Comparison of ENCODE assay signal across 2 cellular contexts in the genomic region with DNA sequence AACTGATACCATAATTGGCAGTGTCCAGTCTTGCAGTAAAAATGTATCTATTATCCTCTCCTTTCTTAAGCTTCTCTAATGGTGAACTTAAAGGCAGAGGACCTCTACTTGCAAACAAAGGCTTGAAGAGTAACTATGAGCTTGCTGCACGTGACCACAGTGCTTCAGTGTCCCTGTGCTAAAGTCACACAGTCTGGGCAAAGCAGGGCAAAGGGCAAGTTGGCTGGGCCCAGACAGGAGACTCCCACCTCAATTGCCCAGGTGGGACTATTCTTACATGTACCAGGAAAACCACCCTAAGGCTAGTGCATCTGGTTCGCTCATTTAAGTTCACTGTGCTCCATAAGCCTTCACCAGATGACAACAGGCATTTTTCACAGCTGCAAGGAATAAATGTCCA.
A peak's percentile ranks its signal among the peaks of the same experiment; 100 is the strongest.
TF ChIP-seq lines count a peak whose summit lies in the region.

No MANE protein-coding gene starts in this region.

TF ChIP-seq in HepG2, 621 proteins besides CTCF, POLR2A, EP300 and RAD21:
- TF ChIP-seq NRL (CRISPR knock-in tag; IDR thresholded peaks at IDR 0.05; ENCODE audit: borderline replicate concordance) = no peak
- TF ChIP-seq ZFP91 (CRISPR knock-in tag; IDR thresholded peaks at IDR 0.05; ENCODE audit: borderline replicate concordance) = no peak
- TF ChIP-seq ZNF121 (CRISPR knock-in tag; IDR thresholded peaks at IDR 0.05) = peak; percentile 68
- 0 out of 2 replicates have a peak, but pooled peaks have one; percentile 14 for TF ChIP-seq TBX2 (CRISPR knock-in tag; IDR thresholded peaks at IDR 0.05; ENCODE audit: borderline replicate concordance)
- no peak for TF ChIP-seq STAG1 (CRISPR knock-in tag; IDR thresholded peaks at IDR 0.05)
- TF ChIP-seq HNF4A (CRISPR knock-in tag; IDR thresholded peaks at IDR 0.05) = peak; percentile 50; the same call in 1 of the 2 replicates
- peak; percentile 57; the same call in 1 of the 2 replicates for TF ChIP-seq BHLHE40 (IDR thresholded peaks at IDR 0.05; ENCODE audit: low read length)
- TF ChIP-seq SOX6 (IDR thresholded peaks at IDR 0.05) = no peak
- peak; percentile 47; the same call in 1 of the 2 replicates for TF ChIP-seq SOX6 (CRISPR knock-in tag; IDR thresholded peaks at IDR 0.05)
- TF ChIP-seq IRX3 (CRISPR knock-in tag; IDR thresholded peaks at IDR 0.05; ENCODE audit: borderline replicate concordance, low read depth) = no peak
- TF ChIP-seq ZBTB7B (CRISPR knock-in tag; IDR thresholded peaks at IDR 0.05) = 0 out of 2 replicates have a peak, but pooled peaks have one; percentile 23
- no peak for TF ChIP-seq PHF8 (CRISPR knock-in tag; IDR thresholded peaks at IDR 0.05)
- peak; percentile 74 for TF ChIP-seq PPARG (CRISPR knock-in tag; conservative IDR thresholded peaks at IDR 0.05)
- TF ChIP-seq ZNF672 (CRISPR knock-in tag; IDR thresholded peaks at IDR 0.05) = no peak
- TF ChIP-seq, protein P1, sequence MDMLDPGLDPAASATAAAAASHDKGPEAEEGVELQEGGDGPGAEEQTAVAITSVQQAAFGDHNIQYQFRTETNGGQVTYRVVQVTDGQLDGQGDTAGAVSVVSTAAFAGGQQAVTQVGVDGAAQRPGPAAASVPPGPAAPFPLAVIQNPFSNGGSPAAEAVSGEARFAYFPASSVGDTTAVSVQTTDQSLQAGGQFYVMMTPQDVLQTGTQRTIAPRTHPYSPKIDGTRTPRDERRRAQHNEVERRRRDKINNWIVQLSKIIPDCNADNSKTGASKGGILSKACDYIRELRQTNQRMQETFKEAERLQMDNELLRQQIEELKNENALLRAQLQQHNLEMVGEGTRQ (IDR thresholded peaks at IDR 0.05; ENCODE audit: low read depth, low read length) = peak; percentile 51
- TF ChIP-seq, protein P1 (CRISPR knock-in tag; IDR thresholded peaks at IDR 0.05; ENCODE audit: borderline replicate concordance) = peak; percentile 73; the same call in 1 of the 2 replicates
- TF ChIP-seq HNRNPH1 (optimal IDR thresholded peaks at IDR 0.05; ENCODE audit: low read depth, low read length) = no peak
- TF ChIP-seq SOX13 (IDR thresholded peaks at IDR 0.05) = no peak
- peak in 1 of 2 experiments; percentile 48; a peak in 1 of 4 replicates for TF ChIP-seq SOX13 (CRISPR knock-in tag; conservative IDR thresholded peaks at IDR 0.05 in 1 of 2, IDR thresholded peaks at IDR 0.05 in 1 of 2)
- TF ChIP-seq, protein P2, sequence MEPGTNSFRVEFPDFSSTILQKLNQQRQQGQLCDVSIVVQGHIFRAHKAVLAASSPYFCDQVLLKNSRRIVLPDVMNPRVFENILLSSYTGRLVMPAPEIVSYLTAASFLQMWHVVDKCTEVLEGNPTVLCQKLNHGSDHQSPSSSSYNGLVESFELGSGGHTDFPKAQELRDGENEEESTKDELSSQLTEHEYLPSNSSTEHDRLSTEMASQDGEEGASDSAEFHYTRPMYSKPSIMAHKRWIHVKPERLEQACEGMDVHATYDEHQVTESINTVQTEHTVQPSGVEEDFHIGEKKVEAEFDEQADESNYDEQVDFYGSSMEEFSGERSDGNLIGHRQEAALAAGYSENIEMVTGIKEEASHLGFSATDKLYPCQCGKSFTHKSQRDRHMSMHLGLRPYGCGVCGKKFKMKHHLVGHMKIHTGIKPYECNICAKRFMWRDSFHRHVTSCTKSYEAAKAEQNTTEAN (CRISPR knock-in tag; conservative IDR thresholded peaks at IDR 0.05) = no peak
- peak; percentile 22; the same call in 1 of the 2 replicates for TF ChIP-seq HNF4G (IDR thresholded peaks at IDR 0.05; ENCODE audit: borderline replicate concordance, low read depth, low read length)
- no peak for TF ChIP-seq HNF4G (CRISPR knock-in tag; IDR thresholded peaks at IDR 0.05; ENCODE audit: borderline replicate concordance, low read depth)

TF ChIP-seq in K562, 482 proteins besides CTCF, POLR2A, EP300 and RAD21:
- TF ChIP-seq TAF9B (IDR thresholded peaks at IDR 0.05; ENCODE audit: partially characterized antibody) = no peak
- TF ChIP-seq, protein P1 (CRISPR knock-in tag; IDR thresholded peaks at IDR 0.05) = peak; percentile 30; the same call in 1 of the 2 replicates
- TF ChIP-seq, protein P3, sequence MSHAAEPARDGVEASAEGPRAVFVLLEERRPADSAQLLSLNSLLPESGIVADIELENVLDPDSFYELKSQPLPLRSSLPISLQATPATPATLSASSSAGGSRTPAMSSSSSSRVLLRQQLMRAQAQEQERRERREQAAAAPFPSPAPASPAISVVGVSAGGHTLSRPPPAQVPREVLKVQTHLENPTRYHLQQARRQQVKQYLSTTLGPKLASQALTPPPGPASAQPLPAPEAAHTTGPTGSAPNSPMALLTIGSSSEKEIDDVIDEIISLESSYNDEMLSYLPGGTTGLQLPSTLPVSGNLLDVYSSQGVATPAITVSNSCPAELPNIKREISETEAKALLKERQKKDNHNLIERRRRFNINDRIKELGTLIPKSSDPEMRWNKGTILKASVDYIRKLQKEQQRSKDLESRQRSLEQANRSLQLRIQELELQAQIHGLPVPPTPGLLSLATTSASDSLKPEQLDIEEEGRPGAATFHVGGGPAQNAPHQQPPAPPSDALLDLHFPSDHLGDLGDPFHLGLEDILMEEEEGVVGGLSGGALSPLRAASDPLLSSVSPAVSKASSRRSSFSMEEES (CRISPR knock-in tag; IDR thresholded peaks at IDR 0.05) = peak; percentile 11; the same call in 1 of the 2 replicates
